ENCODE assay signal across 10 cellular contexts in the genomic region with DNA sequence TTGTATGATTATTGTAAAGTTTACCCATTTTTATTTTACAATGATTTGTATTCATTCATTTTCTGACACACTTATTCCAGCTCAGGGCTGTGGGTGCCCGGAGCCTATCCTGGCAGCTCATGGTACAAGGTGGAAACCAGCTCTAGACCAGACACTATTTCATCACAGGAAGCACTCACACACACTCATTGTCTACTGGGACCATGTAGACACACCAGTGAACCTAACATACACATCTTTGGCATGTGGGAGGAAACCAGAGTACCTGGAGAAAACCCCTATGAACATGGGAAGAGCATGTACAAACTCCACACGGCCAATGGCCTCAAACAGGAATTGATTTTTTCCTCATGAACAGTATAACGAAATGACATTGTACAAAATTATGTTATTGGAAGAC. TPM values are rescaled to one million over a fixed set of nuclear protein-coding genes. Genes with fewer than 3 reads are reported as not detected.
DNase-seq lines count a peak whose midpoint lies in the region; ATAC-seq and TF ChIP-seq lines count a peak whose summit lies in the region.
"Had no signal": no experiment of that assay in that cellular context is flagged by ENCODE, and none has a peak within 500 bp of the region (broad histone marks: within the 10 kb centered on the region; RNA-seq: fewer than 3 reads in every experiment).

No MANE protein-coding gene starts in this region.

- intact Hi-C loops in CD4-positive, alpha-beta memory T cell (cut with micrococcal nuclease), result loop anchor here (5.0 kb wide), 1 partner anchor 519 kb away; no protein-coding TSS in a partner anchor

- no peak for TF ChIP-seq CTCF in osteocyte (IDR thresholded peaks at IDR 0.05)

- no peak for DNase-seq in activated T-cell treated with anti-CD3 and anti-CD28 coated beads, Interleukin-2, amount 50 U/mL, for 4 hours
- no peak for DNase-seq in activated T-cell treated with anti-CD3 and anti-CD28 coated beads for 4 hours
- DNase-seq in MG63, result no peak
- DNase-seq in osteocyte (ENCODE audit: extremely low spot score, unreplicated experiment), result no peak
- no peak for DNase-seq in H7
- DNase-seq in CD4-positive, alpha-beta memory T cell, result no peak
- DNase-seq: lower lobe of right lung had no signal

- H3K27me3 Mint-ChIP-seq in activated T-cell treated with anti-CD3 and anti-CD28 coated beads, Interleukin-2, amount 50 U/mL, for 4 hours (ENCODE audit: low read depth), result no peaks in the 10 kb centered on the region
- no peaks in the 10 kb centered on the region for H3K27me3 Mint-ChIP-seq in activated T-helper 17 cell treated with anti-CD3 and anti-CD28 coated beads, Interleukin-2, amount 50 U/mL, for 72 hours
- H3K27me3 Mint-ChIP-seq in osteocyte (ENCODE audit: unreplicated experiment), result no peaks in the 10 kb centered on the region
- H3K27me3 Mint-ChIP-seq in CD4-positive, alpha-beta memory T cell, result no peaks in the 10 kb centered on the region

- H3K27ac Mint-ChIP-seq in activated T-helper 17 cell treated with anti-CD3 and anti-CD28 coated beads, Interleukin-2, amount 50 U/mL, for 72 hours, result no peak overlapping the region
- H3K27ac Mint-ChIP-seq in osteocyte (ENCODE audit: unreplicated experiment), result peak overlapping the region; percentile 42
- peak overlapping the region in 3 of 7 donors; percentile 16 to 74 (median 19) for H3K27ac Mint-ChIP-seq in CD4-positive, alpha-beta memory T cell

- peaks cover 43% of the 10 kb centered on the region for H3K36me3 ChIP-seq in MG63
- peaks cover 1% of the 10 kb centered on the region for H3K36me3 ChIP-seq in H7 (replicated peaks; ENCODE audit: control insufficient read depth, insufficient read depth, low read length)
- H3K36me3 ChIP-seq in CD4-positive, alpha-beta memory T cell (ENCODE audit: insufficient read depth, low read length), result no peaks in the 10 kb centered on the region
- H3K36me3 ChIP-seq: gastroesophageal sphincter, lower lobe of right lung had no signal

- no peak for ATAC-seq in activated T-cell treated with anti-CD3 and anti-CD28 coated beads, Interleukin-2, amount 50 U/mL, for 4 hours
- no peak for ATAC-seq in activated T-helper 17 cell treated with anti-CD3 and anti-CD28 coated beads, Interleukin-2, amount 50 U/mL, for 72 hours (replicated peaks)
- no peak for ATAC-seq in HG03097 (IDR thresholded peaks at IDR 0.05; ENCODE audit: low FRiP score, unreplicated experiment)
- ATAC-seq: gastroesophageal sphincter, lower lobe of right lung had no signal

- H3K4me1 ChIP-seq in CD4-positive, alpha-beta memory T cell (ENCODE audit: insufficient read depth, low read length), result peaks cover 42% of the 10 kb centered on the region

- peaks cover 41% of the 10 kb centered on the region for H3K4me1 Mint-ChIP-seq in activated T-cell treated with anti-CD3 and anti-CD28 coated beads, Interleukin-2, amount 50 U/mL, for 4 hours (ENCODE audit: low read depth)
- peaks cover 41% of the 10 kb centered on the region for H3K4me1 Mint-ChIP-seq in activated T-helper 17 cell treated with anti-CD3 and anti-CD28 coated beads, Interleukin-2, amount 50 U/mL, for 72 hours
- peaks cover 59% of the 10 kb centered on the region for H3K4me1 Mint-ChIP-seq in osteocyte (ENCODE audit: unreplicated experiment)
- H3K4me1 Mint-ChIP-seq in CD4-positive, alpha-beta memory T cell, result peaks cover 26 to 54% (median 33%) of the 10 kb centered on the region in 4 donors

- no peak overlapping the region for H3K27ac ChIP-seq in CD4-positive, alpha-beta memory T cell (ENCODE audit: low read depth, low read length)
- H3K27ac ChIP-seq: gastroesophageal sphincter, lower lobe of right lung had no signal

- H3K9me3 Mint-ChIP-seq in activated T-cell treated with anti-CD3 and anti-CD28 coated beads, Interleukin-2, amount 50 U/mL, for 4 hours, result no peaks in the 10 kb centered on the region
- H3K9me3 Mint-ChIP-seq in activated T-helper 17 cell treated with anti-CD3 and anti-CD28 coated beads, Interleukin-2, amount 50 U/mL, for 72 hours, result no peaks in the 10 kb centered on the region
- no peaks in the 10 kb centered on the region for H3K9me3 Mint-ChIP-seq in osteocyte (ENCODE audit: unreplicated experiment)
- peaks cover 0 to 3% (median 0%) of the 10 kb centered on the region in 8 donors for H3K9me3 Mint-ChIP-seq in CD4-positive, alpha-beta memory T cell

- H3K9me3 ChIP-seq in MG63, result no peaks in the 10 kb centered on the region
- no peaks in the 10 kb centered on the region for H3K9me3 ChIP-seq in CD4-positive, alpha-beta memory T cell (ENCODE audit: control insufficient read depth in 1 of 2, low read length in 2 of 2)
- H3K9me3 ChIP-seq: gastroesophageal sphincter, lower lobe of right lung had no signal

- H3K27me3 ChIP-seq in MG63 (no peaks in the 10 kb centered on the region), H7 (ENCODE audit: control insufficient read depth, insufficient read depth, low read length) (no peaks in the 10 kb centered on the region)
- no peaks in the 10 kb centered on the region for H3K27me3 ChIP-seq in CD4-positive, alpha-beta memory T cell (ENCODE audit: insufficient read depth, low read length)

- peak overlapping the region; percentile 34 for H3K4me3 Mint-ChIP-seq in activated T-cell treated with anti-CD3 and anti-CD28 coated beads, Interleukin-2, amount 50 U/mL, for 4 hours
- H3K4me3 Mint-ChIP-seq in activated T-helper 17 cell treated with anti-CD3 and anti-CD28 coated beads, Interleukin-2, amount 50 U/mL, for 72 hours, result peak overlapping the region; percentile 92
- no peak overlapping the region for H3K4me3 Mint-ChIP-seq in osteocyte (ENCODE audit: unreplicated experiment)
- no peak overlapping the region for H3K4me3 Mint-ChIP-seq in CD4-positive, alpha-beta memory T cell

- CTCF ChIA-PET in CD4-positive, alpha-beta memory T cell (lab: Charles Lee; ENCODE audit: partially characterized antibody), result interaction anchor here (0.7 to 2.1 kb wide), 2 partner anchors 33 to 418 kb away, joined by 3 to 6 read pairs; no protein-coding TSS in a partner anchor

- H3K4me3 ChIP-seq in MG63, result peak overlapping the region; percentile 80
- H3K4me3 ChIP-seq in H7 (ENCODE audit: insufficient read depth, low read depth, low read length), result no peak overlapping the region
- no peak overlapping the region for H3K4me3 ChIP-seq in CD4-positive, alpha-beta memory T cell (ENCODE audit: low read length in 2 of 2)
- H3K4me3 ChIP-seq: gastroesophageal sphincter, lower lobe of right lung had no signal

- H3K36me3 Mint-ChIP-seq in activated T-cell treated with anti-CD3 and anti-CD28 coated beads, Interleukin-2, amount 50 U/mL, for 4 hours (ENCODE audit: insufficient read depth), result peaks cover 4% of the 10 kb centered on the region
- peaks cover 89% of the 10 kb centered on the region for H3K36me3 Mint-ChIP-seq in activated T-helper 17 cell treated with anti-CD3 and anti-CD28 coated beads, Interleukin-2, amount 50 U/mL, for 72 hours (ENCODE audit: low read depth)
- peaks cover 1% of the 10 kb centered on the region for H3K36me3 Mint-ChIP-seq in osteocyte (ENCODE audit: unreplicated experiment)
- peaks cover 0 to 11% of the 10 kb centered on the region in 2 donors for H3K36me3 Mint-ChIP-seq in CD4-positive, alpha-beta memory T cell

- POLR2A ChIA-PET in CD4-positive, alpha-beta memory T cell (lab: Charles Lee; ENCODE audit: partially characterized antibody), result no interaction called here

RNA-seq across cellular contexts. Expression of gene DTL, which starts 2.4 kb away (rescaled TPM):
- 10 to 100 TPM; 47.7 to 74.5 (median 65.2) TPM for total RNA-seq in activated T-cell treated with anti-CD3 and anti-CD28 coated beads, Interleukin-2, amount 50 U/mL, for 4 hours
- total RNA-seq in MG63 (2014; rRNA removed; shearing (Covaris generic); ENCODE audit: low replicate concordance), result 35.1 and 36.7 TPM in 2 replicates
- 10 to 100 TPM; 70.6 to 72.2 TPM for total RNA-seq in activated T-helper 17 cell treated with anti-CD3 and anti-CD28 coated beads, Interleukin-2, amount 50 U/mL, for 72 hours
- 5.7 and 6.7 TPM in 2 replicates for total RNA-seq in osteocyte
- total RNA-seq in H7 (2014; rRNA removed; shearing (Covaris generic)), result 92.0 and 108 TPM in 2 replicates
- total RNA-seq in CD4-positive, alpha-beta memory T cell, result under 1 TPM; 0.06 to 0.15 TPM
- polyA plus RNA-seq in CD4-positive, alpha-beta memory T cell, result under 1 TPM in 1 of 2 donors, not detected in 1; 0.09 TPM

RNA-seq across cellular contexts. Expression of gene INTS7, which starts 2.5 kb away (rescaled TPM):
- total RNA-seq in activated T-cell treated with anti-CD3 and anti-CD28 coated beads, Interleukin-2, amount 50 U/mL, for 4 hours, result 10 to 100 TPM; 28.0 to 35.8 (median 29.5) TPM
- 25.0 and 44.7 TPM in 2 replicates for total RNA-seq in MG63 (2014; rRNA removed; shearing (Covaris generic); ENCODE audit: low replicate concordance)
- total RNA-seq in activated T-helper 17 cell treated with anti-CD3 and anti-CD28 coated beads, Interleukin-2, amount 50 U/mL, for 72 hours, result 10 to 100 TPM; 22.8 to 40.2 TPM
- 17.5 and 18.4 TPM in 2 replicates for total RNA-seq in osteocyte
- total RNA-seq in H7 (2014; rRNA removed; shearing (Covaris generic)), result 19.5 and 21.5 TPM in 2 replicates
- 10 to 100 TPM in 1 of 2 experiments, 1 to 10 TPM in 1; 9.5 to 12.4 TPM for total RNA-seq in CD4-positive, alpha-beta memory T cell
- 10 to 100 TPM in 1 of 2 donors, 1 to 10 TPM in 1; 8.4 to 19.1 TPM for polyA plus RNA-seq in CD4-positive, alpha-beta memory T cell

Comparison
In these comparisons a context has a peak if more than half of its experiments do, and no peak if none do; other contexts are left out.
1. H3K4me3 Mint-ChIP-seq: peak in activated T-cell treated with anti-CD3 and anti-CD28 coated beads, Interleukin-2, amount 50 U/mL, for 4 hours (single experiment) and activated T-helper 17 cell treated with anti-CD3 and anti-CD28 coated beads, Interleukin-2, amount 50 U/mL, for 72 hours (single experiment); none in osteocyte (single experiment) and CD4-positive, alpha-beta memory T cell (0 of 8).